1 cellular context compared by ENCODE assay signal in the genomic region with DNA sequence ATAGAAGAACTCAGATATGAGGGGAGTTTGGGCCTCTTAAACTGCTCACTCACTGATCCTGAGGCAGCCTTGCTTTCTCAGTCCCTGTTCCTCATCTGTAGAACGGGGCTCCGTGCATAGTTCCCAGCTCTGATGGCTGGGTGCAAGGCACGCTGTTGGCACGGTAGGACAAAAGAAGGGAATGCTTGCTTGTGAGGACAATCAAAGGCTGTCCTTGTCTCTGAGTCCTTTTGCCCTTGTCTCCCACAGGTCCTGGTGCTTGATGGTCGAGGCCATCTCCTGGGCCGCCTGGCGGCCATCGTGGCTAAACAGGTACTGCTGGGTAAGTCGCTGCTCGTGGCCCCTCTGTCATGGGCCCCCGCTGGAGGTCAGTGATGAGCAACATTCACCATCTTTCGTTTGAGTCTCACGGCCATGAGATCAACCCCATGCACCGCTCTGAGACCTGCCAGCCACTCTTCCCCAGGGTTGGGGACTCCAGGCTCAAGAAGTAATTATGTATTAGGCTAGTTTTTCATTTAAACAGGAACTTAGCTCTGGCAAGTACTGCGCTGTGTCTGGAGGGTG.
TF ChIP-seq lines count a peak whose summit lies in the region.

No MANE protein-coding gene starts in this region.

TF ChIP-seq in K562, 482 proteins besides CTCF, POLR2A, EP300 and RAD21 (continued from another document):
- no peak for TF ChIP-seq ILF3 (IDR thresholded peaks at IDR 0.05; ENCODE audit: borderline replicate concordance)
- no peak for TF ChIP-seq KDM4B (IDR thresholded peaks at IDR 0.05; ENCODE audit: borderline replicate concordance in 2 of 2, low read depth in 1 of 2)
- TF ChIP-seq, protein P1, sequence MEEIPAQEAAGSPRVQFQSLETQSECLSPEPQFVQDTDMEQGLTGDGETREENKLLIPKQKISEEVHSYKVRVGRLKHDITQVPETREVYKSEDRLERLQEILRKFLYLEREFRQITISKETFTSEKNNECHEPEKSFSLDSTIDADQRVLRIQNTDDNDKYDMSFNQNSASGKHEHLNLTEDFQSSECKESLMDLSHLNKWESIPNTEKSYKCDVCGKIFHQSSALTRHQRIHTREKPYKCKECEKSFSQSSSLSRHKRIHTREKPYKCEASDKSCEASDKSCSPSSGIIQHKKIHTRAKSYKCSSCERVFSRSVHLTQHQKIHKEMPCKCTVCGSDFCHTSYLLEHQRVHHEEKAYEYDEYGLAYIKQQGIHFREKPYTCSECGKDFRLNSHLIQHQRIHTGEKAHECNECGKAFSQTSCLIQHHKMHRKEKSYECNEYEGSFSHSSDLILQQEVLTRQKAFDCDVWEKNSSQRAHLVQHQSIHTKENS (CRISPR knock-in tag; IDR thresholded peaks at IDR 0.05), result no peak
- no peak for TF ChIP-seq ATF1 (CRISPR knock-in tag; IDR thresholded peaks at IDR 0.05)
- TF ChIP-seq ATF1 (tag; IDR thresholded peaks at IDR 0.05), result 0 out of 2 replicates have a peak, but pooled peaks have one; percentile 27
- no peak for TF ChIP-seq U2AF2 (optimal IDR thresholded peaks at IDR 0.05; ENCODE audit: low read depth, low read length)
- peak; percentile 62; the same call in 1 of the 2 replicates for TF ChIP-seq EP400 (IDR thresholded peaks at IDR 0.05)
- TF ChIP-seq NCOA1 (IDR thresholded peaks at IDR 0.05; ENCODE audit: low read depth), result no peak
- TF ChIP-seq, protein P2, sequence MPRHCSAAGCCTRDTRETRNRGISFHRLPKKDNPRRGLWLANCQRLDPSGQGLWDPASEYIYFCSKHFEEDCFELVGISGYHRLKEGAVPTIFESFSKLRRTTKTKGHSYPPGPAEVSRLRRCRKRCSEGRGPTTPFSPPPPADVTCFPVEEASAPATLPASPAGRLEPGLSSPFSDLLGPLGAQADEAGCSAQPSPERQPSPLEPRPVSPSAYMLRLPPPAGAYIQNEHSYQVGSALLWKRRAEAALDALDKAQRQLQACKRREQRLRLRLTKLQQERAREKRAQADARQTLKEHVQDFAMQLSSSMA (CRISPR knock-in tag; IDR thresholded peaks at IDR 0.05), result no peak
- TF ChIP-seq, protein P3, sequence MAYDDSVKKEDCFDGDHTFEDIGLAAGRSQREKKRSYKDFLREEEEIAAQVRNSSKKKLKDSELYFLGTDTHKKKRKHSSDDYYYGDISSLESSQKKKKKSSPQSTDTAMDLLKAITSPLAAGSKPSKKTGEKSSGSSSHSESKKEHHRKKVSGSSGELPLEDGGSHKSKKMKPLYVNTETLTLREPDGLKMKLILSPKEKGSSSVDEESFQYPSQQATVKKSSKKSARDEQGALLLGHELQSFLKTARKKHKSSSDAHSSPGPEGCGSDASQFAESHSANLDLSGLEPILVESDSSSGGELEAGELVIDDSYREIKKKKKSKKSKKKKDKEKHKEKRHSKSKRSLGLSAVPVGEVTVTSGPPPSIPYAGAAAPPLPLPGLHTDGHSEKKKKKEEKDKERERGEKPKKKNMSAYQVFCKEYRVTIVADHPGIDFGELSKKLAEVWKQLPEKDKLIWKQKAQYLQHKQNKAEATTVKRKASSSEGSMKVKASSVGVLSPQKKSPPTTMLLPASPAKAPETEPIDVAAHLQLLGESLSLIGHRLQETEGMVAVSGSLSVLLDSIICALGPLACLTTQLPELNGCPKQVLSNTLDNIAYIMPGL (CRISPR knock-in tag; IDR thresholded peaks at IDR 0.05), result peak; percentile 83; the same call in 1 of the 2 replicates
- TF ChIP-seq, protein P4, sequence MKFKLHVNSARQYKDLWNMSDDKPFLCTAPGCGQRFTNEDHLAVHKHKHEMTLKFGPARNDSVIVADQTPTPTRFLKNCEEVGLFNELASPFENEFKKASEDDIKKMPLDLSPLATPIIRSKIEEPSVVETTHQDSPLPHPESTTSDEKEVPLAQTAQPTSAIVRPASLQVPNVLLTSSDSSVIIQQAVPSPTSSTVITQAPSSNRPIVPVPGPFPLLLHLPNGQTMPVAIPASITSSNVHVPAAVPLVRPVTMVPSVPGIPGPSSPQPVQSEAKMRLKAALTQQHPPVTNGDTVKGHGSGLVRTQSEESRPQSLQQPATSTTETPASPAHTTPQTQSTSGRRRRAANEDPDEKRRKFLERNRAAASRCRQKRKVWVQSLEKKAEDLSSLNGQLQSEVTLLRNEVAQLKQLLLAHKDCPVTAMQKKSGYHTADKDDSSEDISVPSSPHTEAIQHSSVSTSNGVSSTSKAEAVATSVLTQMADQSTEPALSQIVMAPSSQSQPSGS (CRISPR knock-in tag; IDR thresholded peaks at IDR 0.05), result no peak
- no peak; the same call in 1 of the 2 replicates for TF ChIP-seq ETV5 (CRISPR knock-in tag; IDR thresholded peaks at IDR 0.05; ENCODE audit: low read depth)
- no peak for TF ChIP-seq ZNF253 (CRISPR knock-in tag; conservative IDR thresholded peaks at IDR 0.05)
- TF ChIP-seq ZNF175 (CRISPR knock-in tag; IDR thresholded peaks at IDR 0.05; ENCODE audit: low read depth), result no peak
- TF ChIP-seq RBM14 (IDR thresholded peaks at IDR 0.05; ENCODE audit: borderline replicate concordance, insufficient read depth, low read depth, low read length), result no peak
- peak in 1 of 2 experiments; percentile 51; a peak in 2 of 4 replicates for TF ChIP-seq MAZ (CRISPR knock-in tag; conservative IDR thresholded peaks at IDR 0.05 in 1 of 2, IDR thresholded peaks at IDR 0.05 in 1 of 2)
- TF ChIP-seq SMAD4 (CRISPR knock-in tag; conservative IDR thresholded peaks at IDR 0.05), result no peak
- TF ChIP-seq EHMT2 (IDR thresholded peaks at IDR 0.05), result no peak
- TF ChIP-seq KDM2B (CRISPR knock-in tag; IDR thresholded peaks at IDR 0.05), result 0 out of 2 replicates have a peak, but pooled peaks have one; percentile 46
- TF ChIP-seq CXXC5 (CRISPR knock-in tag; IDR thresholded peaks at IDR 0.05), result 0 out of 2 replicates have a peak, but pooled peaks have one; percentile 7
- TF ChIP-seq, protein P5, sequence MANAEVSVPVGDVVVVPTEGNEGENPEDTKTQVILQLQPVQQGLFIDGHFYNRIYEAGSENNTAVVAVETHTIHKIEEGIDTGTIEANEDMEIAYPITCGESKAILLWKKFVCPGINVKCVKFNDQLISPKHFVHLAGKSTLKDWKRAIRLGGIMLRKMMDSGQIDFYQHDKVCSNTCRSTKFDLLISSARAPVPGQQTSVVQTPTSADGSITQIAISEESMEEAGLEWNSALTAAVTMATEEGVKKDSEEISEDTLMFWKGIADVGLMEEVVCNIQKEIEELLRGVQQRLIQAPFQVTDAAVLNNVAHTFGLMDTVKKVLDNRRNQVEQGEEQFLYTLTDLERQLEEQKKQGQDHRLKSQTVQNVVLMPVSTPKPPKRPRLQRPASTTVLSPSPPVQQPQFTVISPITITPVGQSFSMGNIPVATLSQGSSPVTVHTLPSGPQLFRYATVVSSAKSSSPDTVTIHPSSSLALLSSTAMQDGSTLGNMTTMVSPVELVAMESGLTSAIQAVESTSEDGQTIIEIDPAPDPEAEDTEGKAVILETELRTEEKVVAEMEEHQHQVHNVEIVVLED (CRISPR knock-in tag; IDR thresholded peaks at IDR 0.05), result no peak
- TF ChIP-seq ZEB2 (IDR thresholded peaks at IDR 0.05), result no peak
- TF ChIP-seq MTF1 (CRISPR knock-in tag; IDR thresholded peaks at IDR 0.05; ENCODE audit: borderline replicate concordance), result no peak
- TF ChIP-seq, protein P6, sequence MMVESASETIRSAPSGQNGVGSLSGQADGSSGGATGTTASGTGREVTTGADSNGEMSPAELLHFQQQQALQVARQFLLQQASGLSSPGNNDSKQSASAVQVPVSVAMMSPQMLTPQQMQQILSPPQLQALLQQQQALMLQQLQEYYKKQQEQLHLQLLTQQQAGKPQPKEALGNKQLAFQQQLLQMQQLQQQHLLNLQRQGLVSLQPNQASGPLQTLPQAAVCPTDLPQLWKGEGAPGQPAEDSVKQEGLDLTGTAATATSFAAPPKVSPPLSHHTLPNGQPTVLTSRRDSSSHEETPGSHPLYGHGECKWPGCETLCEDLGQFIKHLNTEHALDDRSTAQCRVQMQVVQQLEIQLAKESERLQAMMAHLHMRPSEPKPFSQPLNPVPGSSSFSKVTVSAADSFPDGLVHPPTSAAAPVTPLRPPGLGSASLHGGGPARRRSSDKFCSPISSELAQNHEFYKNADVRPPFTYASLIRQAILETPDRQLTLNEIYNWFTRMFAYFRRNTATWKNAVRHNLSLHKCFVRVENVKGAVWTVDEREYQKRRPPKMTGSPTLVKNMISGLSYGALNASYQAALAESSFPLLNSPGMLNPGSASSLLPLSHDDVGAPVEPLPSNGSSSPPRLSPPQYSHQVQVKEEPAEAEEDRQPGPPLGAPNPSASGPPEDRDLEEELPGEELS (CRISPR knock-in tag; IDR thresholded peaks at IDR 0.05; ENCODE audit: borderline replicate concordance), result no peak
- TF ChIP-seq SREBF2 (CRISPR knock-in tag; IDR thresholded peaks at IDR 0.05), result no peak
- TF ChIP-seq ERF (CRISPR knock-in tag; IDR thresholded peaks at IDR 0.05), result no peak
- TF ChIP-seq NR2C1 (IDR thresholded peaks at IDR 0.05), result no peak
- 0 out of 2 replicates have a peak, but pooled peaks have one; percentile 2 for TF ChIP-seq NR2C1 (tag; IDR thresholded peaks at IDR 0.05)
- no peak for TF ChIP-seq PML (IDR thresholded peaks at IDR 0.05; ENCODE audit: low read length)
- no peak for TF ChIP-seq MCM2 (IDR thresholded peaks at IDR 0.05; ENCODE audit: low read depth)
- no peak for TF ChIP-seq ZNF121 (CRISPR knock-in tag; conservative IDR thresholded peaks at IDR 0.05)
- TF ChIP-seq, protein P7, sequence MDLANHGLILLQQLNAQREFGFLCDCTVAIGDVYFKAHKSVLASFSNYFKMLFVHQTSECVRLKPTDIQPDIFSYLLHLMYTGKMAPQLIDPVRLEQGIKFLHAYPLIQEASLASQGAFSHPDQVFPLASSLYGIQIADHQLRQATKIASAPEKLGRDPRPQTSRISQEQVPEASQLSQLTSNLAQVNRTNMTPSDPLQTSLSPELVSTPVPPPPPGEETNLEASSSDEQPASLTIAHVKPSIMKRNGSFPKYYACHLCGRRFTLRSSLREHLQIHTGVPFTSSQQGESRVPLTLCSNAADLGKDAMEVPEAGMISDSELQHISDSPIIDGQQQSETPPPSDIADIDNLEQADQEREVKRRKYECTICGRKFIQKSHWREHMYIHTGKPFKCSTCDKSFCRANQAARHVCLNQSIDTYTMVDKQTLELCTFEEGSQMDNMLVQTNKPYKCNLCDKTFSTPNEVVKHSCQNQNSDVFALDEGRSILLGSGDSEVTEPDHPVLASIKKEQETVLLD (IDR thresholded peaks at IDR 0.05), result no peak
- no peak for TF ChIP-seq RBM22 (IDR thresholded peaks at IDR 0.05; ENCODE audit: low read depth, low read length, poor library complexity, severe bottlenecking)
- TF ChIP-seq CEBPB (tag; IDR thresholded peaks at IDR 0.05), result no peak
- TF ChIP-seq POLR2G (IDR thresholded peaks at IDR 0.05; ENCODE audit: low read depth, low read length), result peak; percentile 44
- no peak for TF ChIP-seq ZBED1 (IDR thresholded peaks at IDR 0.05)
- peak; percentile 27; the same call in 1 of the 2 replicates for TF ChIP-seq HCFC1 (IDR thresholded peaks at IDR 0.05; ENCODE audit: low read depth, low read length)
- peak; percentile 77 for TF ChIP-seq RBFOX2 (IDR thresholded peaks at IDR 0.05; ENCODE audit: low read depth, low read length)
- TF ChIP-seq TAF1 (IDR thresholded peaks at IDR 0.05; ENCODE audit: control insufficient read depth, extremely low read depth, insufficient read depth, low read length, severe bottlenecking), result peak; percentile 73
- no peak for TF ChIP-seq FOSL1 (tag; conservative IDR thresholded peaks at IDR 0.05)
- 0 out of 2 replicates have a peak, but pooled peaks have one; percentile 25 for TF ChIP-seq ZFX (CRISPR knock-in tag; IDR thresholded peaks at IDR 0.05)
- no peak for TF ChIP-seq EGR1 (conservative IDR thresholded peaks at IDR 0.05)
- 0 out of 2 replicates have a peak, but pooled peaks have one; percentile 25 for TF ChIP-seq ZNF12 (CRISPR knock-in tag; IDR thresholded peaks at IDR 0.05)
- TF ChIP-seq BRF1 (IDR thresholded peaks at IDR 0.05; ENCODE audit: borderline replicate concordance, extremely low read depth, insufficient read length), result no peak
- no peak for TF ChIP-seq MEF2D (tag; conservative IDR thresholded peaks at IDR 0.05; ENCODE audit: low read depth)
- TF ChIP-seq FOXK2 (conservative IDR thresholded peaks at IDR 0.05 in 1 of 2, IDR thresholded peaks at IDR 0.05 in 1 of 2; ENCODE audit: low read depth in 2 of 2), result 0 out of 4 replicates have a peak, but pooled peaks of 1 of the 2 experiments have one; percentile 12
